18 cellular contexts compared by ENCODE assay signal in the genomic region with DNA sequence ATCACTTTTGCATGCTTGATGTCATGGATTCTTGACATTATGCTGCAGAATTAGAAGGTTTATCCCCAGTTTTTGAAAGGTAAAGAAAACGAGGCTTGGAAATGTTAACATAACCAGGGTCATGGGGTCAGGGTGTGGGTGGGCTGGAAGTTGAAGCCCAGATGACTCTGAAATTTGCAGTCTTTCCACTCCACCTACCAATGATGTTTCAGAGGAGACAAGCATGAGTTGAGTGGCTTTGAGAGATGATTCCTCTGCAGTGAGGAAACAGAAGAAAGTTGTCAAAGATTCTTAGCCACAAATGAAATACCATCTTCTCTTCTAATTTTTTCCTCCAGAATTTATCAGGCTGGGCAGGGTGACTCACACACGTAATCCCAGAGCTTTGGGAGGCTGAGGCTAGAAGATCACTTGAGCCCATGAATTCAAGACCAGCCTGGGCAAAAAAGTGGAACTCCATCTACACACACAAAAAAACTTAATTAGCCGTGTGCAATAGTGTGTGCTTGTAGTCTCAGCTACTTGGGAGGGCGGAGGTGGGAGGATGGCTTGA.
A peak's percentile ranks its signal among the peaks of the same experiment; 100 is the strongest.
DNase-seq lines count a peak whose midpoint lies in the region; ATAC-seq and TF ChIP-seq lines count a peak whose summit lies in the region.
"Had no signal": no experiment of that assay in that cellular context is flagged by ENCODE, and none has a peak within 500 bp of the region (broad histone marks: within the 10 kb centered on the region; RNA-seq: fewer than 3 reads in every experiment).

No MANE protein-coding gene starts in this region.

- DNase-seq in left ventricle myocardium inferior, result no peak
- DNase-seq in right cardiac atrium, result no peak
- DNase-seq in SK-N-SH, result no peak
- peak; percentile 2 for DNase-seq in fibroblast of the aortic adventitia (ENCODE audit: low read depth)
- no peak for DNase-seq in activated naive CD4-positive, alpha-beta T cell treated with anti-CD3 and anti-CD28 coated beads, Interleukin-2, amount 50 U/mL, for 72 hours (ENCODE audit: low spot score in 2 of 2)
- DNase-seq in left lung, result no peak
- DNase-seq in PC-9, result no peak
- no peak for DNase-seq in NCI-H1417 (lab: John Stamatoyannopoulos, UW)
- DNase-seq: C1 segment of cervical spinal cord, DMS79 treated with DMSO at 0.1 percent for 48 hours, NCI-H187 treated with DMSO at 0.1 percent for 48 hours, NCI-H446, NCI-H748 treated with DMSO at 0.1 percent for 48 hours, OCI-M1, RPMI8226 had no signal

- H3K9me3 ChIP-seq in left ventricle myocardium inferior (replicated peaks), result no peaks in the 10 kb centered on the region
- H3K9me3 ChIP-seq in right cardiac atrium (ENCODE audit: control insufficient read depth, low read length), result no peaks in the 10 kb centered on the region
- no peaks in the 10 kb centered on the region for H3K9me3 ChIP-seq in SK-N-SH
- H3K9me3 ChIP-seq in left lung, result no peaks in the 10 kb centered on the region
- no peaks in the 10 kb centered on the region for H3K9me3 ChIP-seq in PC-9 (ENCODE audit: insufficient read depth, low read depth)
- H3K9me3 ChIP-seq: SJSA1 had no signal

- H3K36me3 ChIP-seq in left ventricle myocardium inferior (no peaks in the 10 kb centered on the region), SK-N-SH (replicated peaks in 1 of 2; ENCODE audit: control insufficient read depth in 1 of 2, insufficient read depth in 2 of 2, low read length in 1 of 2) (no peaks in the 10 kb centered on the region), left lung (no peaks in the 10 kb centered on the region), PC-9 (ENCODE audit: low read depth) (no peaks in the 10 kb centered on the region)
- H3K36me3 ChIP-seq: SJSA1 had no signal

- H3K9ac ChIP-seq in SK-N-SH, result no peak overlapping the region
- H3K9ac ChIP-seq: KMS-11 had no signal

- H3K79me2 ChIP-seq in SK-N-SH (ENCODE audit: insufficient read depth) (no peaks in the 10 kb centered on the region), PC-9 (ENCODE audit: low read depth) (no peaks in the 10 kb centered on the region)

- no peaks in the 10 kb centered on the region for H3F3A ChIP-seq in SK-N-SH (replicated peaks; ENCODE audit: insufficient read depth)
- no peaks in the 10 kb centered on the region for H3F3A ChIP-seq in PC-9 (ENCODE audit: insufficient read depth, low read depth)

- CTCF ChIA-PET in SK-N-SH (lab: Yijun Ruan, JAX) (no interaction called here), PC-9 (lab: Charles Lee) (no interaction called here)

- H3K4me2 ChIP-seq in SK-N-SH (no peak overlapping the region), PC-9 (no peak overlapping the region)
- H3K4me2 ChIP-seq: KMS-11 had no signal

- TF ChIP-seq CTCF in left ventricle myocardium inferior (IDR thresholded peaks at IDR 0.05; ENCODE audit: borderline replicate concordance), result no peak
- TF ChIP-seq CTCF in SK-N-SH (IDR thresholded peaks at IDR 0.05), result no peak
- TF ChIP-seq CTCF in fibroblast of the aortic adventitia (IDR thresholded peaks at IDR 0.05; ENCODE audit: insufficient read depth, low read length), result no peak
- no peak for TF ChIP-seq CTCF in left lung (IDR thresholded peaks at IDR 0.05)
- no peak for TF ChIP-seq CTCF in PC-9 (conservative IDR thresholded peaks at IDR 0.05)

- no peaks in the 10 kb centered on the region for H3K36me3 Mint-ChIP-seq in activated naive CD4-positive, alpha-beta T cell treated with anti-CD3 and anti-CD28 coated beads, Interleukin-2, amount 50 U/mL, for 72 hours

- POLR2A ChIA-PET in SK-N-SH (lab: Yijun Ruan, JAX), result interaction anchor here (1.2 kb wide), 1 partner anchor 18 kb away, joined by 3 read pairs; no protein-coding TSS in a partner anchor
- POLR2A ChIA-PET in PC-9 (lab: Charles Lee; ENCODE audit: unreplicated experiment), result no interaction called here

- H4K20me1 ChIP-seq in SK-N-SH (ENCODE audit: insufficient read depth) (no peaks in the 10 kb centered on the region), PC-9 (ENCODE audit: insufficient read depth) (no peaks in the 10 kb centered on the region)

- H3K9me3 Mint-ChIP-seq in activated naive CD4-positive, alpha-beta T cell treated with anti-CD3 and anti-CD28 coated beads, Interleukin-2, amount 50 U/mL, for 72 hours, result peaks cover 0 to 3% of the 10 kb centered on the region in 2 donors

- no peak overlapping the region for H3K27ac Mint-ChIP-seq in activated naive CD4-positive, alpha-beta T cell treated with anti-CD3 and anti-CD28 coated beads, Interleukin-2, amount 50 U/mL, for 72 hours

- ATAC-seq in right cardiac atrium (no peak), left lung (no peak)
- ATAC-seq in activated naive CD4-positive, alpha-beta T cell treated with anti-CD3 and anti-CD28 coated beads, Interleukin-2, amount 50 U/mL, for 72 hours, result no peak
- ATAC-seq: GM12878 had no signal

- 65% methylated on average over 4 of the region's 4 CpGs for WGBS in right cardiac atrium
- WGBS in SK-N-SH (ENCODE audit: low lambda C conversion rate), result 31% methylated on average over 4 of the region's 4 CpGs

- BruUV-seq in PC-9 (replicated peaks; lab: Mats Ljungman, UMichigan), result no TSS peak

- H3K4me1 ChIP-seq in left ventricle myocardium inferior (peaks cover 10% of the 10 kb centered on the region), right cardiac atrium (ENCODE audit: control insufficient read depth, insufficient read depth, low read length) (no peaks in the 10 kb centered on the region), SK-N-SH (ENCODE audit: control insufficient read depth in 1 of 2, insufficient read depth in 2 of 2, low read depth in 1 of 2, low read length in 1 of 2) (peaks cover 0 to 7% of the 10 kb centered on the region in 2 experiments; a peak in 1 of 4 replicates), left lung (no peaks in the 10 kb centered on the region), PC-9 (replicated peaks; ENCODE audit: insufficient read depth) (no peaks in the 10 kb centered on the region)
- H3K4me1 ChIP-seq: SJSA1 had no signal

- no peak for TF ChIP-seq RAD21 in SK-N-SH (IDR thresholded peaks at IDR 0.05; ENCODE audit: low read length)

- H3K27ac ChIP-seq in left ventricle myocardium inferior (replicated peaks) (peak overlapping the region; percentile 2), right cardiac atrium (ENCODE audit: low read length) (no peak overlapping the region), SK-N-SH (ENCODE audit: low read depth in 2 of 2, low read length in 1 of 2) (no peak overlapping the region), left lung (no peak overlapping the region), PC-9 (no peak overlapping the region)
- H3K27ac ChIP-seq: KMS-11, SJSA1 had no signal

- H3K4me3 ChIP-seq in left ventricle myocardium inferior (no peak overlapping the region), right cardiac atrium (ENCODE audit: low read length) (no peak overlapping the region), SK-N-SH (ENCODE audit: low read depth in 2 of 2, low read length in 1 of 2) (no peak overlapping the region), fibroblast of the aortic adventitia (ENCODE audit: low read depth, low read length) (no peak overlapping the region), left lung (no peak overlapping the region), PC-9 (no peak overlapping the region)
- H3K4me3 ChIP-seq: GM12878, SJSA1 had no signal

- no peaks in the 10 kb centered on the region for H3K9me2 ChIP-seq in SK-N-SH
- H3K9me2 ChIP-seq in PC-9 (ENCODE audit: insufficient read depth), result no peaks in the 10 kb centered on the region

- H2AFZ ChIP-seq in SK-N-SH (ENCODE audit: low read depth) (no peak overlapping the region), PC-9 (no peak overlapping the region; the same call in 1 of the 2 replicates)

- no peaks in the 10 kb centered on the region for H3K27me3 ChIP-seq in left ventricle myocardium inferior (ENCODE audit: low read depth)
- no peaks in the 10 kb centered on the region for H3K27me3 ChIP-seq in right cardiac atrium (ENCODE audit: control insufficient read depth, insufficient read depth)
- H3K27me3 ChIP-seq in SK-N-SH (ENCODE audit: insufficient read depth), result no peaks in the 10 kb centered on the region
- H3K27me3 ChIP-seq in left lung, result no peaks in the 10 kb centered on the region
- no peaks in the 10 kb centered on the region for H3K27me3 ChIP-seq in PC-9 (ENCODE audit: insufficient read depth, low read depth)
- H3K27me3 ChIP-seq: SJSA1 had no signal

- intact Hi-C loops in left ventricle myocardium inferior (cut with micrococcal nuclease) (no loop called here), right cardiac atrium (cut with DNase I) (no loop called here), left lung (cut with DNase I) (no loop called here), PC-9 (cut with micrococcal nuclease; ENCODE audit: unreplicated experiment) (no loop called here)

- TF ChIP-seq EP300 in SK-N-SH (IDR thresholded peaks at IDR 0.05; ENCODE audit: borderline replicate concordance in 1 of 2, low read depth in 1 of 2, low read length in 1 of 2), result no peak

TF ChIP-seq in SK-N-SH, 30 proteins besides CTCF, POLR2A, EP300 and RAD21:
- TF ChIP-seq POLR2AphosphoS5 (IDR thresholded peaks at IDR 0.05; ENCODE audit: low read depth, low read length), result no peak
- TF ChIP-seq FOSL2 (IDR thresholded peaks at IDR 0.05; ENCODE audit: borderline replicate concordance, low read depth), result 0 out of 2 replicates have a peak, but pooled peaks have one; percentile 3
